8 cellular contexts compared by ENCODE assay signal in genomic region chr16:391885-392335, GRCh38. TPM values are rescaled to one million over a fixed set of nuclear protein-coding genes. Genes with fewer than 3 reads are reported as not detected.
DNase-seq lines count a peak whose midpoint lies in the region; ATAC-seq lines count a peak whose summit lies in the region.

No MANE protein-coding gene starts in this region.

- peaks cover 0 to 4% (median 0%) of the 10 kb centered on the region in 11 donors for H3K9me3 Mint-ChIP-seq in naive thymus-derived CD4-positive, alpha-beta T cell

- ATAC-seq in naive thymus-derived CD4-positive, alpha-beta T cell: peak; percentile 92
- ATAC-seq in GM21825 (IDR thresholded peaks at IDR 0.05; ENCODE audit: unreplicated experiment): no peak

- no peak overlapping the region for H3K4me3 Mint-ChIP-seq in naive thymus-derived CD4-positive, alpha-beta T cell

- H3K36me3 ChIP-seq in naive thymus-derived CD4-positive, alpha-beta T cell (ENCODE audit: control insufficient read depth in 2 of 3, insufficient read depth in 3 of 3, low read length in 3 of 3): no peaks in the 10 kb centered on the region

- POLR2A ChIA-PET in naive thymus-derived CD4-positive, alpha-beta T cell (lab: Charles Lee): interaction anchor here (0.7 to 10.9 kb wide), 3 partner anchors 9 to 314 kb away, joined by 3 to 120 read pairs (median 11); partner anchors contain the start of genes DECR2 and PGAP6

- DNase-seq in NCI-H82 (lab: John Stamatoyannopoulos, UW) (peak; percentile 75), NCI-H82 treated with DMSO at 0.1 percent for 48 hours (lab: John Stamatoyannopoulos, UW; ENCODE audit: unreplicated experiment) (no peak), NCI-H446 treated with DMSO at 0.1 percent for 48 hours (lab: John Stamatoyannopoulos, UW) (peak; percentile 9), ecto neural progenitor cell (ENCODE audit: low spot score) (peak; percentile 79)
- peak; percentile 86 to 90 for DNase-seq in activated CD4-positive, alpha-beta T cell treated with anti-CD3 and anti-CD28 coated beads, Interleukin-2, amount 50 U/mL, for 48 hours
- peak; percentile 47 to 71 (median 67) for DNase-seq in naive thymus-derived CD4-positive, alpha-beta T cell
- peak; percentile 82 for DNase-seq in stimulated activated naive CD4-positive, alpha-beta T cell treated with Interleukin-2 at 50 U/mL for 16 hours (lab: John Stamatoyannopoulos, UW)

- intact Hi-C loops in naive thymus-derived CD4-positive, alpha-beta T cell (cut with micrococcal nuclease): loop anchor here in 1 of 2 donors (1.0 to 2.0 kb wide), 3 partner anchors 9 to 103 kb away; partner anchors contain the start of gene DECR2

- H3K4me1 Mint-ChIP-seq in naive thymus-derived CD4-positive, alpha-beta T cell: peaks cover 6 to 28% (median 12%) of the 10 kb centered on the region in 7 donors

- H3K27ac Mint-ChIP-seq in naive thymus-derived CD4-positive, alpha-beta T cell: peak overlapping the region in 5 of 9 donors; percentile 33 to 81 (median 71)

- H3K4me1 ChIP-seq in naive thymus-derived CD4-positive, alpha-beta T cell (ENCODE audit: control insufficient read depth in 2 of 2, insufficient read depth in 2 of 2, low read length in 2 of 2): peaks cover 4 to 6% of the 10 kb centered on the region in 2 donors

- no peak overlapping the region for H3K27ac ChIP-seq in naive thymus-derived CD4-positive, alpha-beta T cell (ENCODE audit: low read depth, low read length)

- no peak overlapping the region for H3K4me3 ChIP-seq in naive thymus-derived CD4-positive, alpha-beta T cell (ENCODE audit: low read length)

- H3K27me3 ChIP-seq in naive thymus-derived CD4-positive, alpha-beta T cell (ENCODE audit: control insufficient read depth in 2 of 2, insufficient read depth in 2 of 2, low read length in 2 of 2): no peaks in the 10 kb centered on the region

- H3K36me3 Mint-ChIP-seq in naive thymus-derived CD4-positive, alpha-beta T cell: peaks cover 0 to 4% (median 0%) of the 10 kb centered on the region in 5 donors

- H3K9me3 ChIP-seq in naive thymus-derived CD4-positive, alpha-beta T cell (ENCODE audit: control insufficient read depth in 2 of 3, low read length in 3 of 3): no peaks in the 10 kb centered on the region

- CTCF ChIA-PET in naive thymus-derived CD4-positive, alpha-beta T cell (lab: Charles Lee): interaction anchor here (0.8 to 1.8 kb wide), 3 partner anchors 9 to 94 kb away, joined by 3 to 6 read pairs (median 3); partner anchors contain the start of gene DECR2

- peaks cover 0 to 12% (median 0%) of the 10 kb centered on the region in 5 donors for H3K27me3 Mint-ChIP-seq in naive thymus-derived CD4-positive, alpha-beta T cell

RNA-seq across cellular contexts. Expression of gene NME4, which starts 5.1 kb away (rescaled TPM):
- 10 to 100 TPM; 40.2 to 58.1 (median 42.9) TPM for total RNA-seq in naive thymus-derived CD4-positive, alpha-beta T cell
- 10 to 100 TPM; 76.7 to 88.6 TPM for polyA plus RNA-seq in naive thymus-derived CD4-positive, alpha-beta T cell

RNA-seq across cellular contexts. Expression of gene DECR2, which starts 9.8 kb away (rescaled TPM):
- total RNA-seq in naive thymus-derived CD4-positive, alpha-beta T cell: 10 to 100 TPM in 3 of 5 experiments, 1 to 10 TPM in 2; 7.9 to 13.8 (median 11.6) TPM
- polyA plus RNA-seq in naive thymus-derived CD4-positive, alpha-beta T cell: 1 to 10 TPM; 7.8 to 7.9 TPM

RNA-seq across cellular contexts. Expression of gene PGAP6, which starts 10.1 kb away (rescaled TPM):
- 100 to 1,000 TPM in 1 of 5 experiments, 10 to 100 TPM in 4; 32.2 to 107 (median 89.4) TPM for total RNA-seq in naive thymus-derived CD4-positive, alpha-beta T cell
- polyA plus RNA-seq in naive thymus-derived CD4-positive, alpha-beta T cell: 10 to 100 TPM; 17.0 to 52.4 TPM

RNA-seq across cellular contexts. Expression of gene MRPL28, which starts 21.6 kb away (rescaled TPM):
- 10 to 100 TPM; 21.9 to 86.2 (median 26.5) TPM for total RNA-seq in naive thymus-derived CD4-positive, alpha-beta T cell
- polyA plus RNA-seq in naive thymus-derived CD4-positive, alpha-beta T cell: 10 to 100 TPM; 44.1 to 71.7 TPM

RNA-seq across cellular contexts. Expression of gene RAB11FIP3, which starts 33.5 kb away (rescaled TPM):
- 10 to 100 TPM; 37.9 to 53.0 (median 45.5) TPM for total RNA-seq in naive thymus-derived CD4-positive, alpha-beta T cell
- polyA plus RNA-seq in naive thymus-derived CD4-positive, alpha-beta T cell: 1 to 10 TPM in 1 of 2 donors, under 1 TPM in 1; 0.71 to 4.0 TPM
